34 cellular contexts compared by ENCODE assay signal in the genomic region with DNA sequence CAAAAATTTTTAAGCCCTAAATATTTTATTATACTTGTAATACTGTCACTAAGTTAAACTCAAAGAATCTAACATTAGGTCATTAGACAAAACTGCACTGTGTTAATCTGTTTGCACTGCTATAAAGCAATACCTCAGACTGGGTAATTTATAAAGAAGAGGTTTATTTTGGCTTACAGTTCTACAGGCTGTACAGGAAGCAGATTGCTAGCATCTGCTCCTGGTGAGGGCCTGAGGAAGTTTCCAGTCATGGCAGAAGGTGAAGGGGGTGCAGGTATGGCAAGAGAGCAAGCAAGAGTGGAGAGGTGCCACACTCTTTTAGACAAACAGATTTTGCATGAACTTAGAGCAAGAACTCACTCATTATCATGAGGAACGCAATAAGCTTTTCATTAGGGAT.
"Had no signal": no experiment of that assay in that cellular context is flagged by ENCODE, and none has a peak within 500 bp of the region (broad histone marks: within the 10 kb centered on the region; RNA-seq: fewer than 3 reads in every experiment).

No MANE protein-coding gene starts in this region.

- H3K27ac Mint-ChIP-seq: activated CD4-positive, alpha-beta memory T cell treated with anti-CD3 and anti-CD28 coated beads for 36 hours; activated CD4-positive, alpha-beta T cell treated with anti-CD3 and anti-CD28 coated beads for 36 hours; activated CD4-positive, alpha-beta T cell treated with anti-CD3 and anti-CD28 coated beads, Interleukin-2, amount 10 ng/mL, durations not matched to agents 24 days and 14 days; activated CD8-positive, alpha-beta memory T cell treated with anti-CD3 and anti-CD28 coated beads, Interleukin-2, amount 10 ng/mL, durations not matched to agents 7 days and 5 days; activated CD8-positive, alpha-beta T cell treated with anti-CD3 and anti-CD28 coated beads, Interleukin-2, amount 10 ng/mL, durations not matched to agents 7 days and 5 days; activated naive CD4-positive, alpha-beta T cell treated with anti-CD3 and anti-CD28 coated beads for 36 hours; activated naive CD4-positive, alpha-beta T cell treated with anti-CD3 and anti-CD28 coated beads, Interleukin-2, amount 50 U/mL, for 24 hours; activated naive CD8-positive, alpha-beta T cell treated with anti-CD3 and anti-CD28 coated beads for 36 hours; activated naive CD8-positive, alpha-beta T cell treated with anti-CD3 and anti-CD28 coated beads, Interleukin-2, amount 50 U/mL, for 24 hours; activated T-helper 1 cell treated with anti-CD3 and anti-CD28 coated beads, Interleukin-12 subunit alpha, Interleukin-12 subunit beta, Interleukin-2, Interleukin-4 antibody, amounts not matched to agents 30 ng/mL and 10 ng/mL and 1 ng/mL, durations not matched to agents 14 hours and 24 hours and 36 hours; activated T-helper 2 cell treated with anti-CD3 and anti-CD28 coated beads, Interferon-gamma antibody, Interleukin-2, Interleukin-4, amounts not matched to agents 10 μg/mL and 5 μg/mL and 100 μg/mL, durations not matched to agents 14 hours and 24 hours and 36 hours; effector memory CD8-positive, alpha-beta T cell; T-helper 2 cell treated with Interferon-gamma antibody and Interleukin-4, amounts not matched to agents 5 μg/mL and 100 μg/mL, for 36 hours had no signal

- H3K4me3 ChIP-seq: adrenal gland, body of pancreas, esophagus squamous epithelium, gastroesophageal sphincter, heart right ventricle, hepatocyte had no signal

- H3K4me1 ChIP-seq: adrenal gland, esophagus squamous epithelium, gastroesophageal sphincter had no signal

- DNase-seq: activated CD4-positive, alpha-beta memory T cell treated with anti-CD3 and anti-CD28 coated beads for 36 hours; activated CD4-positive, alpha-beta T cell treated with anti-CD3 and anti-CD28 coated beads for 36 hours; activated CD4-positive, alpha-beta T cell treated with anti-CD3 and anti-CD28 coated beads, Interleukin-2, amount 10 ng/mL, durations not matched to agents 24 days and 14 days; activated CD4-positive, CD25-positive, alpha-beta regulatory T cell; activated CD4-positive, CD25-positive, alpha-beta regulatory T cell treated with anti-CD3 and anti-CD28 coated beads, Interleukin-2, amount 50 U/mL, for 72 hours; activated CD8-positive, alpha-beta memory T cell treated with anti-CD3 and anti-CD28 coated beads, Interleukin-2, amount 10 ng/mL, durations not matched to agents 7 days and 5 days; activated CD8-positive, alpha-beta memory T cell treated with anti-CD3 and anti-CD28 coated beads, Interleukin-2, amount 50 U/mL, for 4 hours; activated CD8-positive, alpha-beta T cell treated with anti-CD3 and anti-CD28 coated beads, Interleukin-2, amount 10 ng/mL, durations not matched to agents 7 days and 5 days; activated effector memory CD4-positive, alpha-beta T cell treated with anti-CD3 and anti-CD28 coated beads, Interleukin-2, amount 50 U/mL, for 16 hours; activated naive CD4-positive, alpha-beta T cell treated with anti-CD3 and anti-CD28 coated beads for 36 hours; activated naive CD8-positive, alpha-beta T cell treated with anti-CD3 and anti-CD28 coated beads for 36 hours; activated naive CD8-positive, alpha-beta T cell treated with anti-CD3 and anti-CD28 coated beads, Interleukin-2, amount 50 U/mL, for 24 hours; activated T-cell treated with anti-CD3 and anti-CD28 coated beads, Interleukin-2, amount 50 U/mL, for 1 hour; activated T-cell treated with anti-CD3 and anti-CD28 coated beads, Interleukin-2, amount 50 U/mL, for 48 hours; adrenal gland; amygdala; aorta; body of pancreas; caudate nucleus; cortex of kidney; dermis blood vessel endothelial cell; effector CD4-positive, alpha-beta T cell; effector memory CD8-positive, alpha-beta T cell; esophagus squamous epithelium; foreskin melanocyte; heart right ventricle; T1000 had no signal

- H3K4me3 Mint-ChIP-seq: activated CD4-positive, alpha-beta memory T cell treated with anti-CD3 and anti-CD28 coated beads for 36 hours; activated CD4-positive, alpha-beta T cell treated with anti-CD3 and anti-CD28 coated beads for 36 hours; activated CD4-positive, alpha-beta T cell treated with anti-CD3 and anti-CD28 coated beads, Interleukin-2, amount 10 ng/mL, durations not matched to agents 24 days and 14 days; activated CD8-positive, alpha-beta memory T cell treated with anti-CD3 and anti-CD28 coated beads, Interleukin-2, amount 10 ng/mL, durations not matched to agents 7 days and 5 days; activated CD8-positive, alpha-beta T cell treated with anti-CD3 and anti-CD28 coated beads, Interleukin-2, amount 10 ng/mL, durations not matched to agents 7 days and 5 days; activated naive CD4-positive, alpha-beta T cell treated with anti-CD3 and anti-CD28 coated beads for 36 hours; activated naive CD4-positive, alpha-beta T cell treated with anti-CD3 and anti-CD28 coated beads, Interleukin-2, amount 50 U/mL, for 24 hours; activated naive CD8-positive, alpha-beta T cell treated with anti-CD3 and anti-CD28 coated beads for 36 hours; activated naive CD8-positive, alpha-beta T cell treated with anti-CD3 and anti-CD28 coated beads, Interleukin-2, amount 50 U/mL, for 24 hours; activated T-helper 1 cell treated with anti-CD3 and anti-CD28 coated beads, Interleukin-12 subunit alpha, Interleukin-12 subunit beta, Interleukin-2, Interleukin-4 antibody, amounts not matched to agents 30 ng/mL and 10 ng/mL and 1 ng/mL, durations not matched to agents 14 hours and 24 hours and 36 hours; effector memory CD8-positive, alpha-beta T cell; T-helper 2 cell treated with Interferon-gamma antibody and Interleukin-4, amounts not matched to agents 5 μg/mL and 100 μg/mL, for 36 hours had no signal

- H3K27me3 Mint-ChIP-seq: activated CD4-positive, alpha-beta memory T cell treated with anti-CD3 and anti-CD28 coated beads for 36 hours; activated CD4-positive, alpha-beta T cell treated with anti-CD3 and anti-CD28 coated beads for 36 hours; activated CD4-positive, alpha-beta T cell treated with anti-CD3 and anti-CD28 coated beads, Interleukin-2, amount 10 ng/mL, durations not matched to agents 24 days and 14 days; activated CD8-positive, alpha-beta memory T cell treated with anti-CD3 and anti-CD28 coated beads, Interleukin-2, amount 10 ng/mL, durations not matched to agents 7 days and 5 days; activated naive CD4-positive, alpha-beta T cell treated with anti-CD3 and anti-CD28 coated beads, Interleukin-2, amount 50 U/mL, for 24 hours; activated naive CD8-positive, alpha-beta T cell treated with anti-CD3 and anti-CD28 coated beads for 36 hours; activated naive CD8-positive, alpha-beta T cell treated with anti-CD3 and anti-CD28 coated beads, Interleukin-2, amount 50 U/mL, for 24 hours; effector memory CD8-positive, alpha-beta T cell had no signal

- H3K4me2 ChIP-seq: hepatocyte had no signal

- H3K36me3 ChIP-seq: adrenal gland, esophagus squamous epithelium, gastroesophageal sphincter, heart right ventricle had no signal

- H3K79me2 ChIP-seq: hepatocyte had no signal

- H3K27ac ChIP-seq: adrenal gland, body of pancreas, epithelial cell of prostate, esophagus squamous epithelium, gastroesophageal sphincter, heart right ventricle, hepatocyte had no signal

- H3K27me3 ChIP-seq: adrenal gland, body of pancreas, esophagus squamous epithelium, gastroesophageal sphincter, heart right ventricle, hepatocyte had no signal

- H3K4me1 Mint-ChIP-seq: activated CD4-positive, alpha-beta T cell treated with anti-CD3 and anti-CD28 coated beads for 36 hours; activated CD4-positive, alpha-beta T cell treated with anti-CD3 and anti-CD28 coated beads, Interleukin-2, amount 10 ng/mL, durations not matched to agents 24 days and 14 days; activated CD8-positive, alpha-beta memory T cell treated with anti-CD3 and anti-CD28 coated beads, Interleukin-2, amount 10 ng/mL, durations not matched to agents 7 days and 5 days; activated naive CD4-positive, alpha-beta T cell treated with anti-CD3 and anti-CD28 coated beads, Interleukin-2, amount 50 U/mL, for 24 hours; activated naive CD8-positive, alpha-beta T cell treated with anti-CD3 and anti-CD28 coated beads for 36 hours had no signal

- H2AFZ ChIP-seq: hepatocyte had no signal

- H3K9me3 ChIP-seq: adrenal gland, body of pancreas, gastroesophageal sphincter had no signal
